In genomic region chr5:2188137-2188536, GRCh38 we compare ENCODE assay signal across 29 cellular contexts.
DNase-seq lines count a peak whose midpoint lies in the region; ATAC-seq and TF ChIP-seq lines count a peak whose summit lies in the region.
"Had no signal": no experiment of that assay in that cellular context is flagged by ENCODE, and none has a peak within 500 bp of the region (broad histone marks: within the 10 kb centered on the region; RNA-seq: fewer than 3 reads in every experiment).

No MANE protein-coding gene starts in this region.

- TF ChIP-seq CTCF in coronary artery (IDR thresholded peaks at IDR 0.05), result no peak

- ATAC-seq in GM19467 (IDR thresholded peaks at IDR 0.05; ENCODE audit: unreplicated experiment), result no peak
- ATAC-seq: A549; CD8-positive, alpha-beta T cell had no signal

- DNase-seq in coronary artery (ENCODE audit: low spot score) (peak; percentile 31), putamen (ENCODE audit: low spot score) (peak; percentile 28), T-helper 9 cell (no peak)
- DNase-seq: 8988T; ACHN; AML-193; BE2C; C1 segment of cervical spinal cord; Caco-2; Calu3; CD4-positive, alpha-beta memory T cell; CD4-positive, alpha-beta T cell; CD4-positive, CD25-positive, alpha-beta regulatory T cell; CD8-positive, alpha-beta memory T cell; COR-L47; DMS 273 treated with DMSO at 0.1 percent for 48 hours; DMS153; DMS53; DMS79; DMS79 treated with DMSO at 0.1 percent for 48 hours; DND-41; EL had no signal

- H3K27ac ChIP-seq in coronary artery, result no peak overlapping the region
- H3K27ac ChIP-seq: 22Rv1; A549; BLaER1; BLaER1 treated with 17β-estradiol and CSF1 and Interleukin-3, amounts not matched to agents 10 nM and 100 nM; C4-2B had no signal

- H3K4me3 ChIP-seq in coronary artery, result no peak overlapping the region
- H3K4me3 ChIP-seq: A549; BLaER1; BLaER1 treated with 17β-estradiol and CSF1 and Interleukin-3, amounts not matched to agents 10 nM and 100 nM had no signal
